Comparison of ENCODE assay signal across 30 cellular contexts in genomic region chrX:79080131-79080530, GRCh38.
DNase-seq lines count a peak whose midpoint lies in the region; ATAC-seq and TF ChIP-seq lines count a peak whose summit lies in the region.
"Had no signal": no experiment of that assay in that cellular context is flagged by ENCODE, and none has a peak within 500 bp of the region (broad histone marks: within the 10 kb centered on the region; RNA-seq: fewer than 3 reads in every experiment).

No MANE protein-coding gene starts in this region.

- TF ChIP-seq EP300 in transverse colon (IDR thresholded peaks at IDR 0.05; ENCODE audit: low read depth) (no peak), SK-N-SH (IDR thresholded peaks at IDR 0.05; ENCODE audit: borderline replicate concordance in 1 of 2, low read depth in 1 of 2, low read length in 1 of 2) (no peak)

- no peak for ATAC-seq in T-cell (replicated peaks in 1 of 4)
- ATAC-seq: activated T-helper 17 cell treated with anti-CD3 and anti-CD28 coated beads, Interleukin-2, amount 50 U/mL, for 72 hours; body of pancreas; stimulated activated naive CD8-positive, alpha-beta T cell treated with anti-CD3 and anti-CD28 coated beads, Interleukin-15, amount 100 ng/mL, for 72 hours had no signal

- H3K9ac ChIP-seq in neural progenitor cell (no peak overlapping the region), SK-N-SH (no peak overlapping the region)

- H3K4me2 ChIP-seq in neural progenitor cell, result no peak overlapping the region
- no peak overlapping the region for H3K4me2 ChIP-seq in SK-N-SH

- no peaks in the 10 kb centered on the region for H3K4me1 ChIP-seq in neural progenitor cell
- no peaks in the 10 kb centered on the region for H3K4me1 ChIP-seq in transverse colon
- H3K4me1 ChIP-seq in SK-N-SH (ENCODE audit: control insufficient read depth in 1 of 2, insufficient read depth in 2 of 2, low read depth in 1 of 2, low read length in 1 of 2), result no peaks in the 10 kb centered on the region
- H3K4me1 ChIP-seq: body of pancreas, sigmoid colon had no signal

- CTCF ChIA-PET in activated CD4-positive, alpha-beta memory T cell treated with anti-CD3 and anti-CD28 coated beads for 36 hours (lab: Charles Lee), result interaction anchor here (1.0 to 2.1 kb wide), 5 partner anchors 134 to 524 kb away, joined by 4 to 5 read pairs (median 5); no protein-coding TSS in a partner anchor
- CTCF ChIA-PET in activated CD4-positive, alpha-beta memory T cell treated with anti-CD3 and anti-CD28 coated beads, Interleukin-2, amount 10 ng/mL, durations not matched to agents 7 days and 5 days (lab: Charles Lee), result interaction anchor here (2.1 to 3.8 kb wide), 2 partner anchors 190 to 525 kb away, joined by 11 to 14 read pairs; no protein-coding TSS in a partner anchor
- CTCF ChIA-PET in T-cell (lab: Charles Lee), result interaction anchor here in 1 of 2 donors (1.6 kb wide), 1 partner anchor 53 kb away, joined by 6 read pairs; no protein-coding TSS in a partner anchor
- CTCF ChIA-PET in SK-N-SH (lab: Yijun Ruan, JAX), result interaction anchor here (0.8 kb wide), 1 partner anchor 13 kb away, joined by 3 read pairs; no protein-coding TSS in a partner anchor

- H3K27ac ChIP-seq in neural progenitor cell (no peak overlapping the region), transverse colon (no peak overlapping the region), SK-N-SH (ENCODE audit: low read depth in 2 of 2, low read length in 1 of 2) (no peak overlapping the region)
- H3K27ac ChIP-seq: 22Rv1, body of pancreas, coronary artery, esophagus muscularis mucosa, sigmoid colon had no signal

- no peaks in the 10 kb centered on the region for H3K36me3 Mint-ChIP-seq in activated CD4-positive, alpha-beta memory T cell treated with anti-CD3 and anti-CD28 coated beads for 36 hours
- no peaks in the 10 kb centered on the region for H3K36me3 Mint-ChIP-seq in activated CD4-positive, alpha-beta memory T cell treated with anti-CD3 and anti-CD28 coated beads, Interleukin-2, amount 10 ng/mL, durations not matched to agents 7 days and 5 days (ENCODE audit: low read depth)
- no peaks in the 10 kb centered on the region for H3K36me3 Mint-ChIP-seq in T-cell
- H3K36me3 Mint-ChIP-seq in neural progenitor cell, result no peaks in the 10 kb centered on the region
- H3K36me3 Mint-ChIP-seq: activated naive CD8-positive, alpha-beta T cell had no signal

- H3K4me3 Mint-ChIP-seq in activated CD4-positive, alpha-beta memory T cell treated with anti-CD3 and anti-CD28 coated beads for 36 hours, result no peak overlapping the region
- H3K4me3 Mint-ChIP-seq in activated CD4-positive, alpha-beta memory T cell treated with anti-CD3 and anti-CD28 coated beads, Interleukin-2, amount 10 ng/mL, durations not matched to agents 7 days and 5 days, result no peak overlapping the region
- H3K4me3 Mint-ChIP-seq in T-cell (peak overlapping the region in 1 of 3 donors; percentile 29), neural progenitor cell (no peak overlapping the region)
- H3K4me3 Mint-ChIP-seq: activated naive CD8-positive, alpha-beta T cell; activated T-helper 17 cell treated with anti-CD3 and anti-CD28 coated beads, Interleukin-2, amount 50 U/mL, for 72 hours; endodermal cell; stimulated activated naive CD8-positive, alpha-beta T cell treated with anti-CD3 and anti-CD28 coated beads, Interleukin-15, amount 100 ng/mL, for 72 hours had no signal

- no peak for DNase-seq in activated CD4-positive, alpha-beta memory T cell treated with anti-CD3 and anti-CD28 coated beads for 36 hours
- DNase-seq in activated CD4-positive, alpha-beta memory T cell treated with anti-CD3 and anti-CD28 coated beads, Interleukin-2, amount 10 ng/mL, durations not matched to agents 7 days and 5 days, result no peak
- no peak for DNase-seq in T-cell
- peak; percentile 28 for DNase-seq in fibroblast of pulmonary artery (ENCODE audit: low read depth)
- no peak for DNase-seq in neural progenitor cell (ENCODE audit: low spot score)
- DNase-seq in transverse colon, result no peak
- no peak for DNase-seq in SK-N-SH
- no peak for DNase-seq in NCI-H524 treated with DMSO at 0.1 percent for 48 hours (lab: John Stamatoyannopoulos, UW)
- DNase-seq: activated CD4-positive, alpha-beta T cell treated with anti-CD3 and anti-CD28 coated beads, Interleukin-2, amount 50 U/mL, for 1 hour; activated CD8-positive, alpha-beta memory T cell treated with anti-CD3 and anti-CD28 coated beads, Interleukin-2, amount 50 U/mL, for 48 hours; body of pancreas; DMS79 treated with DMSO at 0.1 percent for 48 hours; endodermal cell; Karpas-422; kidney; mammary epithelial cell; NCI-H1048; NCI-H187 treated with DMSO at 0.1 percent for 48 hours; NCI-H82; sigmoid colon; stimulated activated naive CD8-positive, alpha-beta T cell treated with anti-CD3 and anti-CD28 coated beads, Interleukin-15, amount 100 ng/mL, for 72 hours; T1000; trophoblast cell had no signal

- in situ Hi-C loops in transverse colon (cut with MboI; ENCODE audit: low pct_ligation_motif_present in 1 of 4, low pct_unique_long_range_greater_than_20kb in 1 of 4, low sequenced_read_pairs in 3 of 4), result loop anchor here in 1 of 4 donors (25.0 kb wide), 2 partner anchors 107 to 518 kb away; no protein-coding TSS in a partner anchor

- peak overlapping the region; percentile 62 for H3K27ac Mint-ChIP-seq in activated CD4-positive, alpha-beta memory T cell treated with anti-CD3 and anti-CD28 coated beads for 36 hours
- H3K27ac Mint-ChIP-seq in activated CD4-positive, alpha-beta memory T cell treated with anti-CD3 and anti-CD28 coated beads, Interleukin-2, amount 10 ng/mL, durations not matched to agents 7 days and 5 days, result no peak overlapping the region
- peak overlapping the region; percentile 70 to 74 for H3K27ac Mint-ChIP-seq in T-cell
- H3K27ac Mint-ChIP-seq in neural progenitor cell, result no peak overlapping the region
- H3K27ac Mint-ChIP-seq: activated naive CD8-positive, alpha-beta T cell; activated T-helper 17 cell treated with anti-CD3 and anti-CD28 coated beads, Interleukin-2, amount 50 U/mL, for 72 hours; endodermal cell; progenitor cell of endocrine pancreas; stimulated activated naive CD8-positive, alpha-beta T cell treated with anti-CD3 and anti-CD28 coated beads, Interleukin-15, amount 100 ng/mL, for 72 hours had no signal

- H2AFZ ChIP-seq in neural progenitor cell (replicated peaks), result no peak overlapping the region
- no peak overlapping the region for H2AFZ ChIP-seq in SK-N-SH (ENCODE audit: low read depth)

- TF ChIP-seq RAD21 in SK-N-SH (IDR thresholded peaks at IDR 0.05; ENCODE audit: low read length), result no peak

- TF ChIP-seq CTCF in fibroblast of pulmonary artery (IDR thresholded peaks at IDR 0.05; ENCODE audit: low read length, missing control alignments), result no peak
- no peak for TF ChIP-seq CTCF in neural progenitor cell (IDR thresholded peaks at IDR 0.05)
- TF ChIP-seq CTCF in transverse colon (IDR thresholded peaks at IDR 0.05), result no peak
- no peak for TF ChIP-seq CTCF in SK-N-SH (IDR thresholded peaks at IDR 0.05)

- TF ChIP-seq POLR2A in transverse colon (IDR thresholded peaks at IDR 0.05), result no peak

- H3K27me3 ChIP-seq in neural progenitor cell (no peaks in the 10 kb centered on the region), transverse colon (no peaks in the 10 kb centered on the region), SK-N-SH (ENCODE audit: insufficient read depth) (no peaks in the 10 kb centered on the region)
- H3K27me3 ChIP-seq: body of pancreas, esophagus muscularis mucosa, sigmoid colon had no signal

- H4K20me1 ChIP-seq in neural progenitor cell (ENCODE audit: low read depth), result no peaks in the 10 kb centered on the region
- no peaks in the 10 kb centered on the region for H4K20me1 ChIP-seq in SK-N-SH (ENCODE audit: insufficient read depth)

- no peaks in the 10 kb centered on the region for H3K79me2 ChIP-seq in neural progenitor cell (ENCODE audit: low read depth)
- H3K79me2 ChIP-seq in SK-N-SH (ENCODE audit: insufficient read depth), result no peaks in the 10 kb centered on the region

- H3K4me1 Mint-ChIP-seq in activated CD4-positive, alpha-beta memory T cell treated with anti-CD3 and anti-CD28 coated beads for 36 hours (ENCODE audit: low read depth), result peaks cover 40% of the 10 kb centered on the region
- H3K4me1 Mint-ChIP-seq in activated CD4-positive, alpha-beta memory T cell treated with anti-CD3 and anti-CD28 coated beads, Interleukin-2, amount 10 ng/mL, durations not matched to agents 7 days and 5 days, result peaks cover 29% of the 10 kb centered on the region
- H3K4me1 Mint-ChIP-seq in T-cell (peaks cover 16 to 44% (median 39%) of the 10 kb centered on the region in 3 donors), neural progenitor cell (no peaks in the 10 kb centered on the region)
- H3K4me1 Mint-ChIP-seq: endodermal cell had no signal

- no peaks in the 10 kb centered on the region for H3K9me2 ChIP-seq in SK-N-SH

- H3K4me3 ChIP-seq in fibroblast of pulmonary artery (replicated peaks; ENCODE audit: low read depth, low read length) (no peak overlapping the region), neural progenitor cell (no peak overlapping the region), transverse colon (no peak overlapping the region), SK-N-SH (ENCODE audit: low read depth in 2 of 2, low read length in 1 of 2) (no peak overlapping the region)
- H3K4me3 ChIP-seq: body of pancreas, coronary artery, esophagus muscularis mucosa, HAP-1, sigmoid colon had no signal

- no peaks in the 10 kb centered on the region for H3K36me3 ChIP-seq in neural progenitor cell
- H3K36me3 ChIP-seq in transverse colon, result no peaks in the 10 kb centered on the region
- H3K36me3 ChIP-seq in SK-N-SH (replicated peaks in 1 of 2; ENCODE audit: control insufficient read depth in 1 of 2, insufficient read depth in 2 of 2, low read length in 1 of 2), result no peaks in the 10 kb centered on the region
- H3K36me3 ChIP-seq: esophagus muscularis mucosa, HAP-1, sigmoid colon had no signal

- intact Hi-C loops in activated CD4-positive, alpha-beta memory T cell treated with anti-CD3 and anti-CD28 coated beads for 36 hours (cut with micrococcal nuclease), result loop anchor here (5.0 to 10.0 kb wide), 4 partner anchors 287 to 975 kb away; partner anchors contain the start of genes ITM2A, PGK1 and RTL3
- intact Hi-C loops in transverse colon (cut with DNase I; ENCODE audit: low total_unique reads), result no loop called here

- no peaks in the 10 kb centered on the region for H3K27me3 Mint-ChIP-seq in activated CD4-positive, alpha-beta memory T cell treated with anti-CD3 and anti-CD28 coated beads for 36 hours
- no peaks in the 10 kb centered on the region for H3K27me3 Mint-ChIP-seq in activated CD4-positive, alpha-beta memory T cell treated with anti-CD3 and anti-CD28 coated beads, Interleukin-2, amount 10 ng/mL, durations not matched to agents 7 days and 5 days
- H3K27me3 Mint-ChIP-seq in T-cell (no peaks in the 10 kb centered on the region), neural progenitor cell (ENCODE audit: insufficient read depth, low read depth) (no peaks in the 10 kb centered on the region)
- H3K27me3 Mint-ChIP-seq: activated naive CD8-positive, alpha-beta T cell; activated T-helper 17 cell treated with anti-CD3 and anti-CD28 coated beads, Interleukin-2, amount 50 U/mL, for 72 hours; progenitor cell of endocrine pancreas; stimulated activated naive CD8-positive, alpha-beta T cell treated with anti-CD3 and anti-CD28 coated beads, Interleukin-15, amount 100 ng/mL, for 72 hours had no signal

- peaks cover 6% of the 10 kb centered on the region for H3K9me3 Mint-ChIP-seq in activated CD4-positive, alpha-beta memory T cell treated with anti-CD3 and anti-CD28 coated beads for 36 hours
- H3K9me3 Mint-ChIP-seq in activated CD4-positive, alpha-beta memory T cell treated with anti-CD3 and anti-CD28 coated beads, Interleukin-2, amount 10 ng/mL, durations not matched to agents 7 days and 5 days, result no peaks in the 10 kb centered on the region
- H3K9me3 Mint-ChIP-seq in T-cell (peaks cover 0 to 4% (median 0%) of the 10 kb centered on the region in 3 donors), neural progenitor cell (peaks cover 5% of the 10 kb centered on the region)
- H3K9me3 Mint-ChIP-seq: activated T-helper 17 cell treated with anti-CD3 and anti-CD28 coated beads, Interleukin-2, amount 50 U/mL, for 72 hours; stimulated activated naive CD8-positive, alpha-beta T cell treated with anti-CD3 and anti-CD28 coated beads, Interleukin-15, amount 100 ng/mL, for 72 hours had no signal

- POLR2A ChIA-PET in activated CD4-positive, alpha-beta memory T cell treated with anti-CD3 and anti-CD28 coated beads for 36 hours (lab: Charles Lee), result interaction anchor here (1.6 kb wide), 1 partner anchor 134 kb away, joined by 4 read pairs; no protein-coding TSS in a partner anchor
- POLR2A ChIA-PET in activated CD4-positive, alpha-beta memory T cell treated with anti-CD3 and anti-CD28 coated beads, Interleukin-2, amount 10 ng/mL, durations not matched to agents 7 days and 5 days (lab: Charles Lee), result no interaction called here
- POLR2A ChIA-PET in T-cell (lab: Charles Lee), result interaction anchor here (1.1 to 1.2 kb wide), 2 partner anchors 10 to 28 kb away, joined by 3 to 4 read pairs; no protein-coding TSS in a partner anchor
- POLR2A ChIA-PET in SK-N-SH (lab: Yijun Ruan, JAX), result no interaction called here

- H3F3A ChIP-seq in neural progenitor cell (ENCODE audit: low read depth) (no peaks in the 10 kb centered on the region), SK-N-SH (replicated peaks; ENCODE audit: insufficient read depth) (no peaks in the 10 kb centered on the region)

- 68% methylated on average over 2 of the region's 2 CpGs for WGBS in transverse colon (ENCODE audit: low coverage in 1 of 2), 2 donors
- 6% methylated on average over 2 of the region's 2 CpGs for WGBS in SK-N-SH (ENCODE audit: low lambda C conversion rate)

- H3K9me3 ChIP-seq in neural progenitor cell (ENCODE audit: low read depth), result peaks cover 6% of the 10 kb centered on the region
- H3K9me3 ChIP-seq in transverse colon, result no peaks in the 10 kb centered on the region
- H3K9me3 ChIP-seq in SK-N-SH, result no peaks in the 10 kb centered on the region
- H3K9me3 ChIP-seq: body of pancreas, esophagus muscularis mucosa, HAP-1, sigmoid colon had no signal

Comparison
In these comparisons a context has a peak if more than half of its experiments do, and no peak if none do; other contexts are left out.
1. H3K27ac Mint-ChIP-seq: peak in activated CD4-positive, alpha-beta memory T cell treated with anti-CD3 and anti-CD28 coated beads for 36 hours (single experiment) and T-cell (2 of 2); none in activated CD4-positive, alpha-beta memory T cell treated with anti-CD3 and anti-CD28 coated beads, Interleukin-2, amount 10 ng/mL, durations not matched to agents 7 days and 5 days (single experiment) and neural progenitor cell (single experiment).
2. POLR2A ChIA-PET loops: an anchor here in activated CD4-positive, alpha-beta memory T cell treated with anti-CD3 and anti-CD28 coated beads for 36 hours (1.6 kb wide) and T-cell (1.1 to 1.2 kb wide); none called in activated CD4-positive, alpha-beta memory T cell treated with anti-CD3 and anti-CD28 coated beads, Interleukin-2, amount 10 ng/mL, durations not matched to agents 7 days and 5 days and SK-N-SH.